ENCODE assay signal across 1 cellular context in genomic region chr3:194689493-194689901, GRCh38.
TF ChIP-seq lines count a peak whose summit lies in the region.

No MANE protein-coding gene starts in this region.

TF ChIP-seq in K562, 482 proteins besides CTCF, POLR2A, EP300 and RAD21:
- TF ChIP-seq AFF4 (CRISPR knock-in tag; IDR thresholded peaks at IDR 0.05): no peak
- peak; percentile 58 for TF ChIP-seq ZBTB33 (CRISPR knock-in tag; IDR thresholded peaks at IDR 0.05)
- TF ChIP-seq NFRKB (IDR thresholded peaks at IDR 0.05; ENCODE audit: low read depth): no peak
- no peak for TF ChIP-seq RREB1 (CRISPR knock-in tag; IDR thresholded peaks at IDR 0.05)
- no peak for TF ChIP-seq YBX1 (IDR thresholded peaks at IDR 0.05)
